ENCODE assay signal across 10 cellular contexts in genomic region chr3:182364323-182364722, GRCh38.
DNase-seq lines count a peak whose midpoint lies in the region; ATAC-seq and TF ChIP-seq lines count a peak whose summit lies in the region.
"Had no signal": no experiment of that assay in that cellular context is flagged by ENCODE, and none has a peak within 500 bp of the region (broad histone marks: within the 10 kb centered on the region; RNA-seq: fewer than 3 reads in every experiment).

No MANE protein-coding gene starts in this region.

- ATAC-seq in GM18502 (IDR thresholded peaks at IDR 0.05; ENCODE audit: poor library complexity, unreplicated experiment) = no peak

- DNase-seq in NCI-H460 (ENCODE audit: extremely low read depth, low read depth) = peak; percentile 23
- peak; percentile 17 for DNase-seq in cerebellar cortex (ENCODE audit: low spot score)
- DNase-seq in nucleus accumbens (lab: John Stamatoyannopoulos, UW) = peak in 49 of 56 donors; percentile 0 to 77 (median 47)
- no peak for DNase-seq in activated T-cell treated with anti-CD3 and anti-CD28 coated beads, Interleukin-2, amount 50 U/mL, for 48 hours
- DNase-seq in epidermal melanocyte (ENCODE audit: insufficient read length, low spot score) = no peak
- DNase-seq: lower lobe of right lung had no signal

- no peaks in the 10 kb centered on the region for H3K36me3 ChIP-seq in HEK293 (ENCODE audit: control insufficient read depth in 2 of 2, insufficient read depth in 1 of 2, low read length in 2 of 2)
- H3K36me3 ChIP-seq: lower lobe of right lung, thoracic aorta had no signal

- H3K4me3 ChIP-seq in HEK293 (ENCODE audit: low read depth, low read length) = no peak overlapping the region
- H3K4me3 ChIP-seq: lower lobe of right lung, PC-9, thoracic aorta had no signal

- CTCF ChIA-PET in HEK293 (lab: Yijun Ruan, JAX) = interaction anchor here (1.0 to 1.2 kb wide), 4 partner anchors 39 to 656 kb away, joined by 3 to 4 read pairs (median 4); no protein-coding TSS in a partner anchor

- no peaks in the 10 kb centered on the region; the same call in 1 of the 2 replicates for H3K4me1 ChIP-seq in HEK293 (ENCODE audit: control insufficient read depth, insufficient read depth, low read length)
- H3K4me1 ChIP-seq: lower lobe of right lung had no signal

- POLR2A ChIA-PET in HEK293 (lab: Yijun Ruan, JAX) = no interaction called here

- peak overlapping the region; percentile 83 for H3K27ac ChIP-seq in HEK293 (ENCODE audit: extremely low read depth, low read depth, low read length)
- H3K27ac ChIP-seq: lower lobe of right lung, PC-9, thoracic aorta had no signal

- no peaks in the 10 kb centered on the region for H3K9me3 ChIP-seq in HEK293 (ENCODE audit: control insufficient read depth, insufficient read depth, low read depth, low read length)
- H3K9me3 ChIP-seq: lower lobe of right lung, thoracic aorta had no signal

- peak; percentile 44; the same call in 1 of the 2 replicates for TF ChIP-seq CTCF in HEK293 (tag by site-specific recombination; IDR thresholded peaks at IDR 0.05)

TF ChIP-seq in HEK293, 187 proteins besides CTCF, POLR2A, EP300 and RAD21:
- TF ChIP-seq ZBTB6 (tag by site-specific recombination; IDR thresholded peaks at IDR 0.05) = no peak
- no peak for TF ChIP-seq PRDM2 (tag by site-specific recombination; IDR thresholded peaks at IDR 0.05; ENCODE audit: borderline replicate concordance)
TF ChIP-seq in HEK293: peak in this region for 0.

Comparison
In these comparisons a context has a peak if more than half of its experiments do, and no peak if none do; other contexts are left out.
1. DNase-seq: peak in NCI-H460 (single experiment), cerebellar cortex (single experiment) and nucleus accumbens (49 of 56); none in activated T-cell treated with anti-CD3 and anti-CD28 coated beads, Interleukin-2, amount 50 U/mL, for 48 hours (0 of 2) and epidermal melanocyte (single experiment).